In the genomic region with DNA sequence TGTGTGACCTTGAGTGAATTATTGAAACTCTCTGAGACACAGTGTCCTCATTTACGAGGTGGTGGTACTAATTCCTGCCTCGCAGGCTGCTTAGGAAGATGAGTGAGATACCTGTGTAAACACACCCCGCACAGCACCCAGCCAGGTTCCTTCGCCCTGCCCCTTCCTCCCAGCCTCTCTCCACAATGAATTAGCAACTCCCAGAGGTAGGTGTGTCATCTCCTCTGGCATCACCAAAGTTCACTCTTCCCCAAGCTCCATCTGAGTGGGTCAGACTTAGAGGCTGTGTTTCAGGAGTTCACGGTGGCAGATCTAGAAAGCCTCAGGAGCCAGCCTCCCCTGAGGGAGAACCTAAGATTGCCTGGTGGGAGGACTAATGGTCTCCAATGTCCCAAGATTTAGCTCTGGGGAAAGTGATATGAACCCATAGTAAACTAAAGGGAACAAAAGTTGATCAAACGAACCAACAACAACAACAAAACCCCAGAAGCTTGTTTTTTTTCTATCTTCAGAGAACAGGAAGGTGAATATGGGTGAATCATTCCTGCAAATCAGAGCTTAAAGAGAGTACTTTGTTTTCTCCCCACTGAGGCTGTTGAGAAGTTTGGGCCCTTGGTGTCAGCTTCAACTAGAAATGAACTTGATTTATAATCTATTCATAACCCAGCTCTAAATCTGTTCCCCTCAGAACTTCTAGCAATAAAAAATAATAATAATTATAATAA, we compare ENCODE assay signal across 1 cellular context.
TF ChIP-seq lines count a peak whose summit lies in the region.

No MANE protein-coding gene starts in this region.

TF ChIP-seq in H1, 55 proteins besides CTCF, POLR2A, EP300 and RAD21:
- TF ChIP-seq CREB1 (IDR thresholded peaks at IDR 0.05) (no peak), CHD2 (IDR thresholded peaks at IDR 0.05; ENCODE audit: low read length) (no peak), SRF (IDR thresholded peaks at IDR 0.05; ENCODE audit: low read depth, low read length) (no peak), TEAD4 (IDR thresholded peaks at IDR 0.05; ENCODE audit: low read depth, low read length) (no peak), KDM4A (IDR thresholded peaks at IDR 0.05; ENCODE audit: low read depth, low read length, severe bottlenecking) (no peak), PHF8 (conservative IDR thresholded peaks at IDR 0.05; ENCODE audit: low read depth, low read length) (no peak), SAP30 (IDR thresholded peaks at IDR 0.05; ENCODE audit: insufficient read depth, insufficient replicate concordance, low read length) (no peak), CHD1 (IDR thresholded peaks at IDR 0.05; ENCODE audit: low read depth, low read length) (no peak), HDAC6 (IDR thresholded peaks at IDR 0.05; ENCODE audit: low read depth, low read length) (no peak), KDM5A (IDR thresholded peaks at IDR 0.05; ENCODE audit: low read length) (no peak), SUZ12 (IDR thresholded peaks at IDR 0.05; ENCODE audit: low read length) (no peak), RFX5 (IDR thresholded peaks at IDR 0.05; ENCODE audit: borderline replicate concordance, low read depth, low read length) (no peak)
- TF ChIP-seq, protein P1, sequence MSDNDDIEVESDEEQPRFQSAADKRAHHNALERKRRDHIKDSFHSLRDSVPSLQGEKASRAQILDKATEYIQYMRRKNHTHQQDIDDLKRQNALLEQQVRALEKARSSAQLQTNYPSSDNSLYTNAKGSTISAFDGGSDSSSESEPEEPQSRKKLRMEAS (IDR thresholded peaks at IDR 0.05): no peak
